8 cellular contexts compared by ENCODE assay signal in the genomic region with DNA sequence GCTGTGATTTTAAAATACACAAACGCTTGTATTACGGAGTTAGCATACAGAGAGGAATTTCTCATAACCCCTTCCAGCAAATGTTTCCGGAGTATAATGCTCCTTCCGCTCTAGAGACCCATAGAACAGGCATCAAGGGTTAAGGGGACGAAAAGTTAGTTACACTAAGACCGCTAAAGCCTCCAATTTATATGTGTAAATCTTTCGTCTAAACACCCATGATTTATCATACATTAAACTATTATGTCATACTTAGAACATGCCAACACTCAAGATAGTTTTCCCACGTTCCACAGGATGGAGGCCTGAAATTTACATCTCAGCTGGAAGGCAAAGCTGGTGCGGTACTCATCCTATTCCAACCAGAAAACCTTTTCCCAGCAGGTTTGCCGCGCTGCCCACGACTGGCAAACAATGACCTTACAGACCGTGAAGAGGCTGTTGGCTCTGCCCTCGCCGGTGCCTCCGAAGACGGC. TPM values are rescaled to one million over a fixed set of nuclear protein-coding genes. Genes with fewer than 3 reads are reported as not detected.
DNase-seq lines count a peak whose midpoint lies in the region; ATAC-seq and TF ChIP-seq lines count a peak whose summit lies in the region.

No MANE protein-coding gene starts in this region.

- TF ChIP-seq CTCF in activated B cell treated with CpG ODN at 0.5 μM for 24 hours (IDR thresholded peaks at IDR 0.05) = no peak
- no peak for TF ChIP-seq CTCF in parathyroid adenoma (IDR thresholded peaks at IDR 0.05)

- H3K9me3 Mint-ChIP-seq in activated B cell treated with CpG ODN at 0.5 μM for 24 hours = no peaks in the 10 kb centered on the region

- peak overlapping the region; percentile 96 for H3K27ac Mint-ChIP-seq in activated B cell treated with CpG ODN at 0.5 μM for 24 hours

- H3K27me3 Mint-ChIP-seq in activated B cell treated with CpG ODN at 0.5 μM for 24 hours = no peaks in the 10 kb centered on the region

- H3K4me1 Mint-ChIP-seq in activated B cell treated with CpG ODN at 0.5 μM for 24 hours = peaks cover 45% of the 10 kb centered on the region

- POLR2A ChIA-PET in activated B cell treated with CpG ODN at 0.5 μM for 24 hours (lab: Charles Lee) = interaction anchor here (0.6 to 3.6 kb wide), 10 partner anchors 9 to 536 kb away, joined by 3 to 92 read pairs (median 4); a partner anchor contains a TSS

- H3K36me3 ChIP-seq in parathyroid adenoma (ENCODE audit: control insufficient read depth, insufficient read depth, low read length) = no peaks in the 10 kb centered on the region

- DNase-seq in DMS 273 (lab: John Stamatoyannopoulos, UW; ENCODE audit: unreplicated experiment) = peak; percentile 73
- DNase-seq in DMS 273 treated with DMSO at 0.1 percent for 48 hours (lab: John Stamatoyannopoulos, UW) = no peak
- peak; percentile 35 for DNase-seq in Jurkat, Clone E6-1 (ENCODE audit: low read depth, low spot score)
- DNase-seq in activated B cell treated with CpG ODN at 0.5 μM for 24 hours = no peak
- DNase-seq in germinal center (ENCODE audit: low spot score) = peak; percentile 8
- DNase-seq in DMS153 treated with DMSO at 0.1 percent for 48 hours (lab: John Stamatoyannopoulos, UW; ENCODE audit: unreplicated experiment) = no peak

- no peaks in the 10 kb centered on the region for H3K4me1 ChIP-seq in parathyroid adenoma

- peak overlapping the region; percentile 77 for H3K4me3 ChIP-seq in Jurkat, Clone E6-1 (ENCODE audit: low read length)
- H3K4me3 ChIP-seq in parathyroid adenoma (ENCODE audit: low read depth, low read length) = peak overlapping the region; percentile 71

- no peaks in the 10 kb centered on the region for H3K27me3 ChIP-seq in parathyroid adenoma (ENCODE audit: control insufficient read depth, insufficient read depth, low read length)

- ATAC-seq in GM21737 (IDR thresholded peaks at IDR 0.05; ENCODE audit: unreplicated experiment) (peak; percentile 7), activated B cell treated with CpG ODN at 0.5 μM for 24 hours (ENCODE audit: low read depth) (no peak)

- peak overlapping the region; percentile 94 for H3K4me3 Mint-ChIP-seq in activated B cell treated with CpG ODN at 0.5 μM for 24 hours

- peak overlapping the region; percentile 97 for H2AFZ ChIP-seq in parathyroid adenoma

- peak overlapping the region; percentile 73 for H3K9ac ChIP-seq in parathyroid adenoma

- peak overlapping the region; percentile 89 for H3K27ac ChIP-seq in parathyroid adenoma

- CTCF ChIA-PET in activated B cell treated with CpG ODN at 0.5 μM for 24 hours (lab: Charles Lee) = interaction anchor here (1.6 to 2.4 kb wide), 2 partner anchors 20 to 110 kb away, joined by 4 to 18 read pairs; a partner anchor contains a TSS

- peak overlapping the region; percentile 74 for H3K4me2 ChIP-seq in parathyroid adenoma (ENCODE audit: low read length)

- H3K9me3 ChIP-seq in parathyroid adenoma (ENCODE audit: control insufficient read depth, low read length) = no peaks in the 10 kb centered on the region

- intact Hi-C loops in activated B cell treated with CpG ODN at 0.5 μM for 24 hours (cut with micrococcal nuclease) = loop anchor here (5.0 to 10.0 kb wide), 2 partner anchors 561 to 1099 kb away; a partner anchor contains a TSS

- peaks cover 28% of the 10 kb centered on the region for H3K79me2 ChIP-seq in parathyroid adenoma

- peaks cover 52% of the 10 kb centered on the region for H3K36me3 Mint-ChIP-seq in activated B cell treated with CpG ODN at 0.5 μM for 24 hours (ENCODE audit: low read depth)

RNA-seq across cellular contexts. Expression of a gene that starts 0.7 kb away (rescaled TPM):
- polyA plus RNA-seq in Jurkat, Clone E6-1 (2012; ENCODE audit: insufficient read depth, insufficient read length) = 64.9 TPM
- 80.5 and 92.6 TPM in 2 replicates for total RNA-seq in activated B cell treated with CpG ODN at 0.5 μM for 24 hours

RNA-seq across cellular contexts. Expression of a gene that starts 0.8 kb away (rescaled TPM):
- 27.2 TPM for polyA plus RNA-seq in Jurkat, Clone E6-1 (2012; ENCODE audit: insufficient read depth, insufficient read length)
- total RNA-seq in activated B cell treated with CpG ODN at 0.5 μM for 24 hours = 32.7 and 39.0 TPM in 2 replicates

RNA-seq across cellular contexts. Expression of a gene that starts 20.9 kb away (rescaled TPM):
- 10.2 TPM for polyA plus RNA-seq in Jurkat, Clone E6-1 (2012; ENCODE audit: insufficient read depth, insufficient read length)
- total RNA-seq in activated B cell treated with CpG ODN at 0.5 μM for 24 hours = 10.6 and 12.3 TPM in 2 replicates

Comparison
In these comparisons a context has a peak if more than half of its experiments do, and no peak if none do; other contexts are left out.
1. DNase-seq: peak in DMS 273 (single experiment), Jurkat, Clone E6-1 (single experiment) and germinal center (single experiment); none in DMS 273 treated with DMSO at 0.1 percent for 48 hours (single experiment), activated B cell treated with CpG ODN at 0.5 μM for 24 hours (single experiment) and DMS153 treated with DMSO at 0.1 percent for 48 hours (single experiment).